ENCODE assay signal across 8 cellular contexts in genomic region chr17:14301279-14301760, GRCh38. TPM values are rescaled to one million over a fixed set of nuclear protein-coding genes. Genes with fewer than 3 reads are reported as not detected.
DNase-seq lines count a peak whose midpoint lies in the region; ATAC-seq and TF ChIP-seq lines count a peak whose summit lies in the region.

No MANE protein-coding gene starts in this region.

- H3K79me2 ChIP-seq in H9 (ENCODE audit: insufficient read depth, low read length): no peaks in the 10 kb centered on the region; the same call in 1 of the 2 replicates

- no peak overlapping the region for H2BK20ac ChIP-seq in H9 (ENCODE audit: low read depth, low read length, poor library complexity, severe bottlenecking)

- H2AK5ac ChIP-seq in H9 (ENCODE audit: insufficient read length, low read length): no peak overlapping the region

- ATAC-seq in RWPE2 (ENCODE audit: low read depth) (peak; percentile 1; the same call in 2 of the 3 replicates), mucosa of descending colon (peak; percentile 31), aorta (ENCODE audit: low FRiP score) (no peak)

- intact Hi-C loops in mucosa of descending colon (cut with DNase I, micrococcal nuclease): loop anchor here (5.0 to 10.0 kb wide), 2 partner anchors 704 to 967 kb away; no protein-coding TSS in a partner anchor
- intact Hi-C loops in aorta (cut with DNase I): loop anchor here (5.0 to 10.0 kb wide), 3 partner anchors 507 to 967 kb away; no protein-coding TSS in a partner anchor

- H3K4me1 Mint-ChIP-seq in CD8-positive, alpha-beta memory T cell: peaks cover 62 to 76% (median 69%) of the 10 kb centered on the region in 3 donors
- peaks cover 58 to 65% of the 10 kb centered on the region in 2 experiments for H3K4me1 Mint-ChIP-seq in H9

- H3K36me3 ChIP-seq in CD8-positive, alpha-beta memory T cell (ENCODE audit: insufficient read depth, low read length): no peaks in the 10 kb centered on the region
- H3K36me3 ChIP-seq in RWPE2 (ENCODE audit: low read depth) (no peaks in the 10 kb centered on the region), mucosa of descending colon (ENCODE audit: low read depth) (no peaks in the 10 kb centered on the region), aorta (ENCODE audit: control insufficient read depth in 1 of 2, insufficient read depth in 2 of 2, low read length in 1 of 2) (no peaks in the 10 kb centered on the region)

- peak overlapping the region; percentile 81 to 93 (median 88) for H3K27ac Mint-ChIP-seq in CD8-positive, alpha-beta memory T cell
- no peak overlapping the region for H3K27ac Mint-ChIP-seq in H9

- peaks cover 50% of the 10 kb centered on the region for H3K23me2 ChIP-seq in H9 (ENCODE audit: insufficient read length, low read depth, low read length, poor library complexity, severe bottlenecking)

- no peak overlapping the region for H3T11ph ChIP-seq in H9 (ENCODE audit: low read length)

- peaks cover 3% of the 10 kb centered on the region for H4K20me1 ChIP-seq in H9 (ENCODE audit: control insufficient read depth, insufficient read depth, insufficient read length)

- CTCF ChIA-PET in CD8-positive, alpha-beta memory T cell (lab: Charles Lee): interaction anchor here (0.7 to 5.0 kb wide), 26 partner anchors 9 to 1277 kb away, joined by 3 to 34 read pairs (median 4); no protein-coding TSS in a partner anchor

- no peaks in the 10 kb centered on the region for H3K79me1 ChIP-seq in H9 (ENCODE audit: insufficient read depth, low read depth, low read length, poor library complexity, severe bottlenecking)

- TF ChIP-seq CTCF in H9 (conservative IDR thresholded peaks at IDR 0.05) (peak; percentile 43; the same call in 2 of the 3 replicates), RWPE2 (IDR thresholded peaks at IDR 0.05; ENCODE audit: poor library complexity, severe bottlenecking) (no peak), choroid plexus epithelial cell (conservative IDR thresholded peaks at IDR 0.05; ENCODE audit: low read depth, low read length) (no peak), mucosa of descending colon (IDR thresholded peaks at IDR 0.05) (peak; percentile 6)

- peak overlapping the region; percentile 82 for H3K27ac ChIP-seq in CD8-positive, alpha-beta memory T cell (ENCODE audit: low read depth, low read length)
- H3K27ac ChIP-seq in H9 (ENCODE audit: insufficient read length, low read depth, low read length) (no peak overlapping the region), RWPE2 (ENCODE audit: poor library complexity, severe bottlenecking) (peak overlapping the region; percentile 39), aorta (ENCODE audit: low read depth in 1 of 2, low read length in 2 of 2) (no peak overlapping the region)

- peak overlapping the region; percentile 94 for H3K4me2 ChIP-seq in H9 (ENCODE audit: insufficient read depth, insufficient read length, low read length)

- peaks cover 62% of the 10 kb centered on the region for H3K4me1 ChIP-seq in CD8-positive, alpha-beta memory T cell (ENCODE audit: insufficient read depth, low read length)
- H3K4me1 ChIP-seq in H9 (ENCODE audit: insufficient read depth, low read length): peaks cover 9% of the 10 kb centered on the region; the same call in 1 of the 2 replicates
- H3K4me1 ChIP-seq in RWPE2 (ENCODE audit: insufficient read depth, poor library complexity, severe bottlenecking): peaks cover 9% of the 10 kb centered on the region
- H3K4me1 ChIP-seq in mucosa of descending colon (ENCODE audit: low read depth): peaks cover 52% of the 10 kb centered on the region
- no peaks in the 10 kb centered on the region for H3K4me1 ChIP-seq in aorta (ENCODE audit: control insufficient read depth in 1 of 2, insufficient read depth in 2 of 2, low read length in 2 of 2)

- no peak overlapping the region for H4K91ac ChIP-seq in H9 (ENCODE audit: insufficient read length, low read depth, low read length)

- H3K9me3 Mint-ChIP-seq in CD8-positive, alpha-beta memory T cell: peaks cover 0 to 3% (median 0%) of the 10 kb centered on the region in 5 donors
- H3K9me3 Mint-ChIP-seq in H9: peaks cover 0 to 2% of the 10 kb centered on the region in 2 experiments; a peak in 1 of 5 replicates

- no peak overlapping the region for H2BK120ac ChIP-seq in H9 (ENCODE audit: low read depth, low read length, poor library complexity, severe bottlenecking)

- no peak overlapping the region for H4K5ac ChIP-seq in H9 (ENCODE audit: insufficient read length, low read depth, low read length)

- H3K27me3 ChIP-seq in CD8-positive, alpha-beta memory T cell (ENCODE audit: insufficient read depth, low read length, poor library complexity, severe bottlenecking): peaks cover 22% of the 10 kb centered on the region
- H3K27me3 ChIP-seq in H9 (ENCODE audit: insufficient read depth, low read length) (peaks cover 71% of the 10 kb centered on the region), RWPE2 (ENCODE audit: insufficient read depth, poor library complexity, severe bottlenecking) (peaks cover 40% of the 10 kb centered on the region), aorta (ENCODE audit: control insufficient read depth in 1 of 2, insufficient read depth in 2 of 2, low read length in 1 of 2) (no peaks in the 10 kb centered on the region)

- H3K4me3 ChIP-seq in CD8-positive, alpha-beta memory T cell (ENCODE audit: low read length): peak overlapping the region; percentile 94
- H3K4me3 ChIP-seq in RWPE2 (ENCODE audit: severe bottlenecking) (peak overlapping the region; percentile 51), choroid plexus epithelial cell (ENCODE audit: low read depth, low read length) (peak overlapping the region; percentile 77), mucosa of descending colon (peak overlapping the region; percentile 30), aorta (ENCODE audit: low read length in 2 of 2) (peak overlapping the region; percentile 1 to 6)

- peak in 2 of 5 donors; percentile 41 to 61 for DNase-seq in CD8-positive, alpha-beta memory T cell
- DNase-seq in H9 (no peak), RWPE2 (ENCODE audit: low spot score) (no peak), choroid plexus epithelial cell (ENCODE audit: low read depth) (peak; percentile 42), mucosa of descending colon (no peak), aorta (no peak), medulla oblongata (ENCODE audit: extremely low spot score) (no peak)
- DNase-seq in activated effector memory CD4-positive, alpha-beta T cell treated with Interleukin-2 at 50 U/mL for 16 hours: no peak

- H3K23ac ChIP-seq in H9 (ENCODE audit: insufficient read length, low read depth, low read length): no peak overlapping the region

- H3K9me3 ChIP-seq in CD8-positive, alpha-beta memory T cell (ENCODE audit: low read length): no peaks in the 10 kb centered on the region
- H3K9me3 ChIP-seq in H9 (ENCODE audit: control insufficient read depth, low read depth, low read length) (no peaks in the 10 kb centered on the region), RWPE2 (ENCODE audit: severe bottlenecking) (no peaks in the 10 kb centered on the region), mucosa of descending colon (no peaks in the 10 kb centered on the region), aorta (ENCODE audit: control insufficient read depth, low read length) (no peaks in the 10 kb centered on the region)

- no peak overlapping the region for H3K56ac ChIP-seq in H9 (ENCODE audit: insufficient read length, low read depth, low read length)

- no CpG with 5 or more reads among the region's 56 CpGs for WGBS in H9 (ENCODE audit: extremely low coverage, insufficient read length, low lambda C conversion rate)
- 0 to 1% methylated on average over 41 to 56 of the region's 56 CpGs for WGBS in aorta, 2 donors

- no peak overlapping the region for H4K8ac ChIP-seq in H9 (replicated peaks; ENCODE audit: insufficient read length, low read depth, low read length)

- H3K27me3 Mint-ChIP-seq in CD8-positive, alpha-beta memory T cell: peaks cover 19 to 29% of the 10 kb centered on the region in 2 donors
- peaks cover 92% of the 10 kb centered on the region for H3K27me3 Mint-ChIP-seq in H9 (ENCODE audit: low read depth)

- H3K36me3 Mint-ChIP-seq in CD8-positive, alpha-beta memory T cell: peaks cover 0 to 15% (median 0%) of the 10 kb centered on the region in 3 donors
- H3K36me3 Mint-ChIP-seq in H9 (ENCODE audit: insufficient read depth in 1 of 3, low read depth in 3 of 3): no peaks in the 10 kb centered on the region; a peak in 1 of 7 replicates

- H2BK15ac ChIP-seq in H9 (ENCODE audit: low read depth, low read length): no peak overlapping the region

- H3K18ac ChIP-seq in H9 (ENCODE audit: insufficient read length, low read depth, low read length): peak overlapping the region; percentile 19

- peak overlapping the region; percentile 78 for H3K14ac ChIP-seq in H9 (ENCODE audit: insufficient read depth, low read length)

- no peak overlapping the region for H3K4ac ChIP-seq in H9 (ENCODE audit: low read depth, low read length)

- no peak overlapping the region for H3K9ac ChIP-seq in H9 (ENCODE audit: extremely low read depth, insufficient read length, low read length)

- no peak overlapping the region for H2AFZ ChIP-seq in H9 (ENCODE audit: low read length)

- H3K4me3 Mint-ChIP-seq in CD8-positive, alpha-beta memory T cell: peak overlapping the region; percentile 92 to 98 (median 96)
- peak overlapping the region; percentile 69 to 92 for H3K4me3 Mint-ChIP-seq in H9

- no peak overlapping the region for H2BK12ac ChIP-seq in H9 (ENCODE audit: insufficient read length, low read depth, low read length)

- H2BK5ac ChIP-seq in H9 (ENCODE audit: insufficient read length, low read length): no peak overlapping the region

- POLR2A ChIA-PET in CD8-positive, alpha-beta memory T cell (lab: Charles Lee): interaction anchor here (0.7 to 2.4 kb wide), 10 partner anchors 8 to 1284 kb away, joined by 3 to 9 read pairs (median 6); partner anchors contain the start of genes COX10 and ELAC2

RNA-seq across cellular contexts. Expression of gene HS3ST3B1, which starts 0.4 kb away (rescaled TPM):
- total RNA-seq in CD8-positive, alpha-beta memory T cell: 1 to 10 TPM; 5.5 to 6.0 TPM
- polyA plus RNA-seq in CD8-positive, alpha-beta memory T cell: 11.0 TPM
- total RNA-seq in H9 (2021) (2.8 and 2.9 TPM in 2 replicates), mucosa of descending colon (1 to 10 TPM; 1.4 to 1.6 (median 1.5) TPM), aorta (1 to 10 TPM in 1 of 2 donors, under 1 TPM in 1; 0.63 to 1.3 TPM)
- under 1 TPM in 1 of 2 donors, not detected in 1; 0.05 TPM for polyA plus RNA-seq in aorta

Comparison
In these comparisons a context has a peak if more than half of its experiments do, and no peak if none do; other contexts are left out.
1. H3K27ac ChIP-seq: peak in CD8-positive, alpha-beta memory T cell (single experiment) and RWPE2 (single experiment); none in H9 (single experiment) and aorta (0 of 2).
2. H3K4me3 ChIP-seq: peak in every context shown above with its lines; median percentile 94 in CD8-positive, alpha-beta memory T cell; 77 in choroid plexus epithelial cell; 51 in RWPE2; 30 in mucosa of descending colon; 4 in aorta.
3. H3K27ac Mint-ChIP-seq: peak in CD8-positive, alpha-beta memory T cell (8 of 8); none in H9 (0 of 3).
4. CTCF ChIP-seq: peak in H9 (single experiment) and mucosa of descending colon (single experiment); none in RWPE2 (single experiment) and choroid plexus epithelial cell (single experiment).